In genomic region chr9:104991144-104991953, GRCh38 we compare ENCODE assay signal across 8 cellular contexts.
DNase-seq lines count a peak whose midpoint lies in the region; ATAC-seq and TF ChIP-seq lines count a peak whose summit lies in the region.

No MANE protein-coding gene starts in this region.

- no peaks in the 10 kb centered on the region for H3K36me3 Mint-ChIP-seq in nephron progenitor cell (ENCODE audit: low read depth)
- H3K36me3 Mint-ChIP-seq in stimulated activated naive CD8-positive, alpha-beta T cell treated with anti-CD3 and anti-CD28 coated beads, Interleukin-15, Interleukin-2, amounts not matched to agents 100 ng/mL and 50 ng/mL, for 24 hours (ENCODE audit: low read depth) = no peaks in the 10 kb centered on the region

- peak overlapping the region; percentile 84 for H3K27ac Mint-ChIP-seq in nephron progenitor cell
- H3K27ac Mint-ChIP-seq in stimulated activated naive CD8-positive, alpha-beta T cell treated with anti-CD3 and anti-CD28 coated beads, Interleukin-15, Interleukin-2, amounts not matched to agents 100 ng/mL and 50 ng/mL, for 24 hours = peak overlapping the region; percentile 80

- H3K4me1 Mint-ChIP-seq in nephron progenitor cell = peaks cover 49% of the 10 kb centered on the region
- H3K4me1 Mint-ChIP-seq in stimulated activated naive CD8-positive, alpha-beta T cell treated with anti-CD3 and anti-CD28 coated beads, Interleukin-15, Interleukin-2, amounts not matched to agents 100 ng/mL and 50 ng/mL, for 24 hours (ENCODE audit: low read depth) = peaks cover 38% of the 10 kb centered on the region

- H3K4me3 Mint-ChIP-seq in nephron progenitor cell = peak overlapping the region; percentile 87
- peak overlapping the region; percentile 81 for H3K4me3 Mint-ChIP-seq in stimulated activated naive CD8-positive, alpha-beta T cell treated with anti-CD3 and anti-CD28 coated beads, Interleukin-15, Interleukin-2, amounts not matched to agents 100 ng/mL and 50 ng/mL, for 24 hours

- no peaks in the 10 kb centered on the region for H3K27me3 Mint-ChIP-seq in nephron progenitor cell (ENCODE audit: low read depth, poor library complexity)
- H3K27me3 Mint-ChIP-seq in stimulated activated naive CD8-positive, alpha-beta T cell treated with anti-CD3 and anti-CD28 coated beads, Interleukin-15, Interleukin-2, amounts not matched to agents 100 ng/mL and 50 ng/mL, for 24 hours = peaks cover 46% of the 10 kb centered on the region

- ATAC-seq in GM21717 (IDR thresholded peaks at IDR 0.05; ENCODE audit: unreplicated experiment) = peak; percentile 89

- peak; percentile 67 for DNase-seq in DMS153 treated with DMSO at 0.1 percent for 48 hours (lab: John Stamatoyannopoulos, UW; ENCODE audit: unreplicated experiment)
- DNase-seq in KBM-7 = peak; percentile 92
- DNase-seq in SHP77 (lab: John Stamatoyannopoulos, UW) = peak; percentile 39 to 59
- DNase-seq in activated effector memory CD4-positive, alpha-beta T cell treated with anti-CD3 and anti-CD28 coated beads, Interleukin-2, amount 50 U/mL, for 16 hours = peak; percentile 92
- DNase-seq in fibroblast of the conjunctiva (ENCODE audit: low read depth) = peak; percentile 69
- DNase-seq in nephron progenitor cell = peak; percentile 77

- TF ChIP-seq CTCF in nephron progenitor cell (IDR thresholded peaks at IDR 0.05) = no peak

- in situ Hi-C loops in KBM-7 (cut with MboI; ENCODE audit: low pct_unique_long_range_greater_than_20kb, low sequenced_read_pairs) = no loop called here

- no peaks in the 10 kb centered on the region for H3K9me3 Mint-ChIP-seq in nephron progenitor cell
- no peaks in the 10 kb centered on the region for H3K9me3 Mint-ChIP-seq in stimulated activated naive CD8-positive, alpha-beta T cell treated with anti-CD3 and anti-CD28 coated beads, Interleukin-15, Interleukin-2, amounts not matched to agents 100 ng/mL and 50 ng/mL, for 24 hours

Comparison
In these comparisons a context has a peak if more than half of its experiments do, and no peak if none do; other contexts are left out.
1. Peak in every context shown above with its lines: DNase-seq and ATAC-seq.